19 cellular contexts compared by ENCODE assay signal in genomic region chr6:42697268-42697655, GRCh38. TPM values are rescaled to one million over a fixed set of nuclear protein-coding genes. Genes with fewer than 3 reads are reported as not detected.
DNase-seq lines count a peak whose midpoint lies in the region; ATAC-seq and TF ChIP-seq lines count a peak whose summit lies in the region.
"Had no signal": no experiment of that assay in that cellular context is flagged by ENCODE, and none has a peak within 500 bp of the region (broad histone marks: within the 10 kb centered on the region; RNA-seq: fewer than 3 reads in every experiment).

No MANE protein-coding gene starts in this region.

- H2BK12ac ChIP-seq in trophoblast cell (ENCODE audit: low read length), result no peak overlapping the region

- no peaks in the 10 kb centered on the region for H3K27me3 ChIP-seq in esophagus muscularis mucosa
- no peaks in the 10 kb centered on the region for H3K27me3 ChIP-seq in trophoblast cell (ENCODE audit: insufficient read depth, low read length)
- no peaks in the 10 kb centered on the region for H3K27me3 ChIP-seq in thyroid gland
- H3K27me3 ChIP-seq in spleen (replicated peaks in 1 of 7), result no peaks in the 10 kb centered on the region

- peaks cover 2% of the 10 kb centered on the region for H3K36me3 Mint-ChIP-seq in T-helper 17 cell (ENCODE audit: low read depth)

- TF ChIP-seq CTCF in esophagus muscularis mucosa (IDR thresholded peaks at IDR 0.05) (no peak), thyroid gland (IDR thresholded peaks at IDR 0.05) (no peak), spleen (IDR thresholded peaks at IDR 0.05 in 8 of 11, conservative IDR thresholded peaks at IDR 0.05 in 3 of 11) (no peak)

- H2BK120ac ChIP-seq in trophoblast cell (ENCODE audit: insufficient read depth, low read length, poor library complexity), result no peak overlapping the region

- H3K27ac ChIP-seq in esophagus muscularis mucosa (replicated peaks in 1 of 4) (peak overlapping the region in 3 of 4 donors; percentile 30 to 65 (median 54)), trophoblast cell (ENCODE audit: low read depth, low read length) (no peak overlapping the region), thyroid gland (peak overlapping the region; percentile 61 to 82 (median 72)), spleen (peak overlapping the region in 1 of 8 donors; percentile 9)

- no peak overlapping the region for H2BK5ac ChIP-seq in trophoblast cell (ENCODE audit: low read depth, low read length, poor library complexity)

- H3K27me3 Mint-ChIP-seq in T-helper 17 cell, result no peaks in the 10 kb centered on the region

- H3K9ac ChIP-seq in trophoblast cell (ENCODE audit: low read length), result peak overlapping the region; percentile 57

- H3K36me3 ChIP-seq in esophagus muscularis mucosa, result peaks cover 0 to 21% (median 7%) of the 10 kb centered on the region in 4 donors
- peaks cover 4 to 9% of the 10 kb centered on the region in 2 experiments for H3K36me3 ChIP-seq in trophoblast cell (ENCODE audit: control insufficient read depth in 1 of 2, insufficient read depth in 2 of 2, low read length in 2 of 2)
- no peaks in the 10 kb centered on the region for H3K36me3 ChIP-seq in thyroid gland
- H3K36me3 ChIP-seq in spleen, result peaks cover 0 to 32% (median 14%) of the 10 kb centered on the region in 6 donors

- H3K4me3 Mint-ChIP-seq in T-helper 17 cell, result no peak overlapping the region
- H3K4me3 Mint-ChIP-seq: CD14-positive monocyte had no signal

- DNase-seq in T-helper 17 cell (no peak), esophagus muscularis mucosa (ENCODE audit: extremely low spot score) (no peak), trophoblast cell (no peak), thyroid gland (no peak), spleen (no peak), SKM-1 treated with dmso at 0.1 percent for 144 hours (lab: John Stamatoyannopoulos, UW; ENCODE audit: unreplicated experiment) (no peak), NCI-H146 (lab: John Stamatoyannopoulos, UW) (no peak)
- DNase-seq: AML-193, COR-L47, DMS153, Karpas-422, NCI-H1105, NCI-H187 treated with DMSO at 0.1 percent for 48 hours, NCI-H526 treated with DMSO at 0.1 percent for 48 hours, SHP77 had no signal

- TF ChIP-seq POLR2A in esophagus muscularis mucosa (IDR thresholded peaks at IDR 0.05; ENCODE audit: low read depth) (no peak), thyroid gland (IDR thresholded peaks at IDR 0.05) (no peak), spleen (IDR thresholded peaks at IDR 0.05) (no peak)

- WGBS in esophagus muscularis mucosa, result 90% methylated on average over 5 of the region's 5 CpGs
- WGBS in trophoblast cell (ENCODE audit: extremely low coverage, insufficient coverage, insufficient read length), result no CpG with 5 or more reads among the region's 5 CpGs
- 85 to 90% methylated on average over 5 of the region's 5 CpGs for WGBS in thyroid gland, 2 donors
- 90 to 98% (median 93%) methylated on average over 4 to 5 of the region's 5 CpGs for WGBS in spleen, 5 donors

- no peak overlapping the region for H4K91ac ChIP-seq in trophoblast cell (ENCODE audit: low read depth, low read length)

- H3K4me3 ChIP-seq in esophagus muscularis mucosa, result no peak overlapping the region
- no peak overlapping the region for H3K4me3 ChIP-seq in trophoblast cell (ENCODE audit: low read depth, low read length)
- no peak overlapping the region for H3K4me3 ChIP-seq in thyroid gland (replicated peaks in 1 of 3)
- no peak overlapping the region for H3K4me3 ChIP-seq in spleen
- H3K4me3 ChIP-seq: HAP-1 had no signal

- H3K4me1 Mint-ChIP-seq in T-helper 17 cell, result peaks cover 11% of the 10 kb centered on the region
- H3K4me1 Mint-ChIP-seq: CD14-positive monocyte had no signal

- no peaks in the 10 kb centered on the region for H3K79me1 ChIP-seq in trophoblast cell (ENCODE audit: low read length)

- intact Hi-C loops in esophagus muscularis mucosa (cut with DNase I), result no loop called here
- intact Hi-C loops in thyroid gland (cut with DNase I), result loop anchor here (5.0 kb wide), 1 partner anchor 35 kb away; no protein-coding TSS in a partner anchor
- intact Hi-C loops in spleen (cut with DNase I; ENCODE audit: low total_unique reads), result no loop called here

- H2AFZ ChIP-seq in trophoblast cell (ENCODE audit: insufficient read depth, low read length, poor library complexity), result no peak overlapping the region

- H4K8ac ChIP-seq in trophoblast cell (ENCODE audit: low read depth, low read length), result no peak overlapping the region

- H3K27ac Mint-ChIP-seq in T-helper 17 cell, result peak overlapping the region; percentile 27

- no peak for TF ChIP-seq EP300 in esophagus muscularis mucosa (IDR thresholded peaks at IDR 0.05)

- no peak overlapping the region for H3K4ac ChIP-seq in trophoblast cell (ENCODE audit: low read depth, low read length)

- H3K18ac ChIP-seq in trophoblast cell (ENCODE audit: low read length), result no peak overlapping the region

- no peak overlapping the region for H2AK5ac ChIP-seq in trophoblast cell (ENCODE audit: low read length)

- ATAC-seq in T-helper 17 cell, result no peak

- no peak overlapping the region for H3K4me2 ChIP-seq in trophoblast cell (ENCODE audit: low read length)

- peak overlapping the region; percentile 94 for H3K23ac ChIP-seq in trophoblast cell (ENCODE audit: low read length)

- peaks cover 22 to 50% (median 41%) of the 10 kb centered on the region in 4 donors for H3K4me1 ChIP-seq in esophagus muscularis mucosa
- peaks cover 2 to 4% of the 10 kb centered on the region in 2 experiments for H3K4me1 ChIP-seq in trophoblast cell (ENCODE audit: control insufficient read depth in 1 of 2, insufficient read depth in 2 of 2, low read length in 2 of 2)
- peaks cover 45 to 58% of the 10 kb centered on the region in 2 donors for H3K4me1 ChIP-seq in thyroid gland
- H3K4me1 ChIP-seq in spleen, result peaks cover 0 to 16% (median 3%) of the 10 kb centered on the region in 6 donors
- H3K4me1 ChIP-seq: HAP-1 had no signal

- H3K9me3 ChIP-seq in T-helper 17 cell (ENCODE audit: control insufficient read depth, low read length, poor library complexity, severe bottlenecking) (no peaks in the 10 kb centered on the region), esophagus muscularis mucosa (no peaks in the 10 kb centered on the region), trophoblast cell (ENCODE audit: insufficient read depth, low read depth, low read length) (peaks cover 2% of the 10 kb centered on the region), thyroid gland (no peaks in the 10 kb centered on the region), spleen (no peaks in the 10 kb centered on the region)
- H3K9me3 ChIP-seq: HAP-1 had no signal

- no peak overlapping the region for H4K12ac ChIP-seq in trophoblast cell (ENCODE audit: low read depth, low read length)

- H3K14ac ChIP-seq in trophoblast cell (ENCODE audit: low read length), result no peak overlapping the region

- H3K79me2 ChIP-seq in trophoblast cell (ENCODE audit: control insufficient read depth, insufficient read depth, low read length, poor library complexity), result no peaks in the 10 kb centered on the region

RNA-seq across cellular contexts. Expression of gene PRPH2, which starts 25.1 kb away (rescaled TPM):
- total RNA-seq in T-helper 17 cell, result not detected
- 1 to 10 TPM in 2 of 4 donors, under 1 TPM in 2; 0.42 to 2.0 (median 0.90) TPM for total RNA-seq in esophagus muscularis mucosa
- 0.01 and 0.04 TPM in 2 replicates for polyA plus RNA-seq in trophoblast cell (2013)
- total RNA-seq in thyroid gland, result 10 to 100 TPM in 1 of 4 donors, 1 to 10 TPM in 2, under 1 TPM in 1; 0.59 to 11.4 (median 3.6) TPM
- 1 to 10 TPM in 4 of 7 donors, under 1 TPM in 3; 0.59 to 1.8 (median 1.3) TPM for total RNA-seq in spleen
- under 1 TPM; 0.27 to 0.67 (median 0.48) TPM for polyA plus RNA-seq in spleen
- total RNA-seq: HT-29, OCI-LY7 had no signal
- polyA plus RNA-seq: CD14-positive monocyte had no signal

RNA-seq across cellular contexts. Expression of gene TBCC, which starts 48.6 kb away (rescaled TPM):
- total RNA-seq in T-helper 17 cell (10 to 100 TPM; 71.5 to 73.2 TPM), esophagus muscularis mucosa (10 to 100 TPM; 33.2 to 41.9 (median 38.5) TPM), thyroid gland (10 to 100 TPM; 37.2 to 48.9 (median 48.4) TPM), spleen (10 to 100 TPM; 22.2 to 63.3 (median 25.6) TPM)
- polyA plus RNA-seq in trophoblast cell (2013), result 19.7 and 20.7 TPM in 2 replicates
- polyA plus RNA-seq in spleen, result 10 to 100 TPM; 51.7 to 63.2 (median 56.0) TPM
